ENCODE assay signal across 26 cellular contexts in the genomic region with DNA sequence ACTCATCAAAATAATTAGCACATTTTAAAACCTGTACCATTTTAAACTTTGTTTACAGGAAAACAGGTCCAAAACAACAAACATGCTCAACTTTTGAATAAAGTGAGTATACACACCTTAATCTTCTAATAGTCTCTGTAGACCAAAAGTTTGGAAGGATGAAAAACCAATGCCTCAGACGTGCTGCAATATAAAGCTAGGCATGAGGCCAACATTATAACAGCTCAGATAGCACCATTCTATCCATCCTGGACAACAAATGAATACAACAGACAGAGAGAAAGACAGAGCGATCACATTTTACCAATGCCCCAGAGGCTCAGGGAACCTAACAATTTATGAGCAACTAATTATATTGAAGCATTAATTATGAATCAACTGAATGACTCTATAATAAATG.
"Had no signal": no experiment of that assay in that cellular context is flagged by ENCODE, and none has a peak within 500 bp of the region (broad histone marks: within the 10 kb centered on the region; RNA-seq: fewer than 3 reads in every experiment).

No MANE protein-coding gene starts in this region.

- H3K9me2 ChIP-seq: SK-N-SH had no signal

- H3K9me3 ChIP-seq: MG63, Peyer's patch, SJCRH30, SK-N-SH had no signal

- H3K9me3 Mint-ChIP-seq: activated CD4-positive, alpha-beta memory T cell treated with anti-CD3 and anti-CD28 coated beads, Interleukin-2, amount 10 ng/mL, durations not matched to agents 7 days and 5 days; activated naive CD4-positive, alpha-beta T cell treated with anti-CD3 and anti-CD28 coated beads for 36 hours; activated T-helper 17 cell treated with anti-CD3 and anti-CD28 coated beads, Interleukin-2, amount 50 U/mL, for 72 hours had no signal

- H3K4me1 Mint-ChIP-seq: activated T-helper 17 cell treated with anti-CD3 and anti-CD28 coated beads, Interleukin-2, amount 50 U/mL, for 72 hours had no signal

- H3K36me3 ChIP-seq: MG63, Peyer's patch, SJCRH30 had no signal

- H3K4me3 Mint-ChIP-seq: activated CD4-positive, alpha-beta memory T cell treated with anti-CD3 and anti-CD28 coated beads, Interleukin-2, amount 10 ng/mL, durations not matched to agents 7 days and 5 days; activated CD4-positive, alpha-beta T cell treated with anti-CD3 and anti-CD28 coated beads for 36 hours; activated naive CD4-positive, alpha-beta T cell treated with anti-CD3 and anti-CD28 coated beads for 36 hours; activated naive CD8-positive, alpha-beta T cell; activated T-helper 17 cell treated with anti-CD3 and anti-CD28 coated beads, Interleukin-2, amount 50 U/mL, for 72 hours had no signal

- ATAC-seq: activated CD4-positive, alpha-beta T cell treated with anti-CD3 and anti-CD28 coated beads for 36 hours; activated T-helper 17 cell treated with anti-CD3 and anti-CD28 coated beads, Interleukin-2, amount 50 U/mL, for 72 hours had no signal

- H3K27ac ChIP-seq: RWPE1, SJCRH30, VCaP had no signal

- H3K27me3 ChIP-seq: MG63, Peyer's patch, SJCRH30 had no signal

- DNase-seq: activated CD4-positive, alpha-beta memory T cell treated with anti-CD3 and anti-CD28 coated beads, Interleukin-2, amount 10 ng/mL, durations not matched to agents 7 days and 5 days; activated CD4-positive, alpha-beta T cell treated with anti-CD3 and anti-CD28 coated beads for 36 hours; activated CD4-positive, alpha-beta T cell treated with anti-CD3 and anti-CD28 coated beads, Interleukin-2, amount 50 U/mL, for 1 hour; activated gamma-delta T cell; activated naive CD4-positive, alpha-beta T cell treated with anti-CD3 and anti-CD28 coated beads for 36 hours; activated T-cell treated with anti-CD3 and anti-CD28 coated beads for 4 hours; activated T-cell treated with anti-CD3 and anti-CD28 coated beads, Interleukin-2, amount 50 U/mL, for 48 hours; amygdala; cerebellar nuclear complex; MG63; NCI-H1092 treated with DMSO at 0.1 percent for 48 hours; NCI-H146; NCI-H187 treated with DMSO at 0.1 percent for 48 hours; NCI-H2171; NCI-H446 treated with DMSO at 0.1 percent for 48 hours; NCI-H526; NCI-H82; Peyer's patch; Right ventricle myocardium superior; SJCRH30; SK-N-SH; T-helper 1 cell had no signal

- H3K27ac Mint-ChIP-seq: activated CD4-positive, alpha-beta memory T cell treated with anti-CD3 and anti-CD28 coated beads, Interleukin-2, amount 10 ng/mL, durations not matched to agents 7 days and 5 days; activated CD4-positive, alpha-beta T cell treated with anti-CD3 and anti-CD28 coated beads for 36 hours; activated naive CD4-positive, alpha-beta T cell treated with anti-CD3 and anti-CD28 coated beads for 36 hours; activated naive CD8-positive, alpha-beta T cell; activated T-helper 17 cell treated with anti-CD3 and anti-CD28 coated beads, Interleukin-2, amount 50 U/mL, for 72 hours had no signal

- H3K4me3 ChIP-seq: MG63, Peyer's patch, SJCRH30 had no signal

- H3K4me2 ChIP-seq: SK-N-SH had no signal

- H3K27me3 Mint-ChIP-seq: activated CD4-positive, alpha-beta memory T cell treated with anti-CD3 and anti-CD28 coated beads, Interleukin-2, amount 10 ng/mL, durations not matched to agents 7 days and 5 days; activated CD4-positive, alpha-beta T cell treated with anti-CD3 and anti-CD28 coated beads for 36 hours; activated naive CD8-positive, alpha-beta T cell; activated T-helper 17 cell treated with anti-CD3 and anti-CD28 coated beads, Interleukin-2, amount 50 U/mL, for 72 hours had no signal

- H3K4me1 ChIP-seq: SJCRH30 had no signal

- H3K9ac ChIP-seq: SK-N-SH had no signal
